In genomic region chr17:696412-696811, GRCh38 we compare ENCODE assay signal across 2 cellular contexts.
TF ChIP-seq lines count a peak whose summit lies in the region.

No MANE protein-coding gene starts in this region.

TF ChIP-seq in HEK293, 187 proteins besides CTCF, POLR2A, EP300 and RAD21:
- TF ChIP-seq ZNF692 (tag by site-specific recombination; IDR thresholded peaks at IDR 0.05) (peak; percentile 81), SP2 (tag by site-specific recombination; IDR thresholded peaks at IDR 0.05) (no peak), ZFP69B (tag by site-specific recombination; IDR thresholded peaks at IDR 0.05) (peak; percentile 64; the same call in 1 of the 2 replicates), ZNF133 (tag by site-specific recombination; IDR thresholded peaks at IDR 0.05) (no peak)

TF ChIP-seq in SK-N-SH, 30 proteins besides CTCF, POLR2A, EP300 and RAD21 (continued from another document):
- TF ChIP-seq REST (IDR thresholded peaks at IDR 0.05; ENCODE audit: low read depth, low read length): no peak
- TF ChIP-seq MEF2A (IDR thresholded peaks at IDR 0.05; ENCODE audit: borderline replicate concordance, low read depth): no peak
- no peak for TF ChIP-seq TAF1 (IDR thresholded peaks at IDR 0.05; ENCODE audit: borderline replicate concordance, low read depth, low read length)
- no peak for TF ChIP-seq ELF1 (IDR thresholded peaks at IDR 0.05)
- TF ChIP-seq USF1 (IDR thresholded peaks at IDR 0.05; ENCODE audit: borderline replicate concordance, low read depth): no peak
- no peak for TF ChIP-seq FOXM1 (IDR thresholded peaks at IDR 0.05; ENCODE audit: low read depth)
